Comparison of ENCODE assay signal across 21 cellular contexts in the genomic region with DNA sequence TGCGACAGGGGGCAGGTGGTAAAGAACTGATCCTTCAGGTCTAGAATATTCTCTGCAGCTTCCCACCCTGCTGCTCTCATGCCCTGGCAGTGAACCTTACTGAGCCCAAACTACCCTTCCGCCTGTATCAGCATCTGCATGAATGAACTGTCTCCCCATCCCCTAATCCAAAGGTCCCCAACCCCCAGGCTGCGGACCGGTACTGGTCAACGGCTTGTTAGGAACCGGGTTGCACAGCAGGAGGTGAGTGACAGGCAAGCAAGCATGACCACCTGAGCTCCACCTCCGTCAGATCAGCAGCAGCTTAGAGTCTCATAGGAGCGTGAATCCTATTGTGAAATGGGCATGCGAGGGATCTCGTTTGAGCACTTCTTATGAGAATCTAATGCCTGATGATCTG. TPM values are rescaled to one million over a fixed set of nuclear protein-coding genes. Genes with fewer than 3 reads are reported as not detected.
"Had no signal": no experiment of that assay in that cellular context is flagged by ENCODE, and none has a peak within 500 bp of the region (broad histone marks: within the 10 kb centered on the region; RNA-seq: fewer than 3 reads in every experiment).

No MANE protein-coding gene starts in this region.

- H3K27me3 ChIP-seq: MG63 had no signal

- DNase-seq: IMR-90, Karpas-422, KG1, MG63, NCI-H1092, NCI-H1105 treated with DMSO at 0.1 percent for 48 hours, NCI-H1417 treated with DMSO at 0.1 percent for 48 hours, NCI-H146, NCI-H1694 treated with DMSO at 0.1 percent for 48 hours, NCI-H1930, NCI-H2081, NCI-H2107, NCI-H2227 treated with DMSO at 0.1 percent for 48 hours, NCI-H524, NCI-H526 treated with DMSO at 0.1 percent for 48 hours, NCI-H774, RPMI8226, SHP77, SK-N-SH had no signal

- ATAC-seq: HepG2 had no signal

- H3K9me3 ChIP-seq: MG63, SK-N-SH had no signal

- H3K36me3 ChIP-seq: MG63 had no signal

- H3K4me3 ChIP-seq: MG63 had no signal

RNA-seq across cellular contexts. Expression of gene LMO1, which starts 58.2 kb away (rescaled TPM):
- total RNA-seq: HepG2, IMR-90, SK-MEL-5 had no signal
- polyA plus RNA-seq: HepG2, IMR-90 had no signal
